9 cellular contexts compared by ENCODE assay signal in genomic region chr4:2251073-2251794, GRCh38. TPM values are rescaled to one million over a fixed set of nuclear protein-coding genes. Genes with fewer than 3 reads are reported as not detected.
DNase-seq lines count a peak whose midpoint lies in the region; FAIRE-seq and TF ChIP-seq lines count a peak whose summit lies in the region.
"Had no signal": no experiment of that assay in that cellular context is flagged by ENCODE, and none has a peak within 500 bp of the region (broad histone marks: within the 10 kb centered on the region; RNA-seq: fewer than 3 reads in every experiment).

No MANE protein-coding gene starts in this region.

- no peak overlapping the region for H2AFZ ChIP-seq in mesenchymal stem cell (ENCODE audit: low read depth, low read length)

- H3K4me3 ChIP-seq in GM06990 (replicated peaks; ENCODE audit: low read depth, low read length) (no peak overlapping the region), spleen (no peak overlapping the region), mesenchymal stem cell (ENCODE audit: insufficient read depth in 1 of 2, low read depth in 1 of 2, low read length in 2 of 2) (no peak overlapping the region)

- H3K9me3 ChIP-seq in spleen (no peaks in the 10 kb centered on the region), mesenchymal stem cell (ENCODE audit: control insufficient read depth, low read length) (no peaks in the 10 kb centered on the region)

- FAIRE-seq in frontal cortex (lab: Jason Lieb, UNC), result no peak

- H2BK12ac ChIP-seq in mesenchymal stem cell (ENCODE audit: low read length in 2 of 2), result no peak overlapping the region

- no peak overlapping the region for H4K8ac ChIP-seq in mesenchymal stem cell (ENCODE audit: low read length)

- H2BK15ac ChIP-seq in mesenchymal stem cell (ENCODE audit: low read depth, poor library complexity, severe bottlenecking), result no peak overlapping the region

- H3K9ac ChIP-seq in mesenchymal stem cell (ENCODE audit: low read length), result no peak overlapping the region

- no peak overlapping the region for H3K4me2 ChIP-seq in mesenchymal stem cell (ENCODE audit: low read length, poor library complexity, severe bottlenecking)

- no peak for TF ChIP-seq POLR2A in spleen (IDR thresholded peaks at IDR 0.05)

- H3K14ac ChIP-seq in mesenchymal stem cell (ENCODE audit: low read length in 2 of 2), result no peak overlapping the region

- WGBS in spleen, 5 donors, result 92 to 96% (median 95%) methylated on average over 17 to 25 of the region's 25 CpGs
- WGBS in mesenchymal stem cell, result 95% methylated on average over 25 of the region's 25 CpGs

- H2BK120ac ChIP-seq in mesenchymal stem cell (ENCODE audit: low read depth, low read length), result no peak overlapping the region

- peaks cover 27% of the 10 kb centered on the region for H3K36me3 ChIP-seq in GM06990 (ENCODE audit: control insufficient read depth, insufficient read depth, low read length)
- peaks cover 0 to 100% (median 70%) of the 10 kb centered on the region in 6 donors for H3K36me3 ChIP-seq in spleen
- peaks cover 61 to 96% of the 10 kb centered on the region in 2 experiments for H3K36me3 ChIP-seq in mesenchymal stem cell (ENCODE audit: control insufficient read depth in 1 of 2, insufficient read depth in 2 of 2, low read depth in 1 of 2, low read length in 2 of 2)

- intact Hi-C loops in spleen (cut with DNase I; ENCODE audit: low total_unique reads), result no loop called here

- no peak overlapping the region for H2BK5ac ChIP-seq in mesenchymal stem cell (ENCODE audit: low read depth, low read length, poor library complexity, severe bottlenecking)

- peak; percentile 6 for DNase-seq in GM06990 (ENCODE audit: extremely low read depth, insufficient read length)
- DNase-seq in HuH-7.5 (ENCODE audit: low spot score), result peak; percentile 12
- peak; percentile 14 to 18 for DNase-seq in frontal cortex (ENCODE audit: low spot score in 2 of 2)
- peak; percentile 69 for DNase-seq in spleen
- no peak for DNase-seq in SW480 (ENCODE audit: low spot score)
- DNase-seq in mesenchymal stem cell, result no peak
- DNase-seq in superior temporal gyrus (ENCODE audit: extremely low spot score), result no peak
- DNase-seq: effector memory CD4-positive, alpha-beta T cell; occipital lobe had no signal

- no peak overlapping the region for H2AK5ac ChIP-seq in mesenchymal stem cell (ENCODE audit: low read length, severe bottlenecking)

- H4K91ac ChIP-seq in mesenchymal stem cell (ENCODE audit: low read length), result no peak overlapping the region

- no peak overlapping the region for H3K18ac ChIP-seq in mesenchymal stem cell (ENCODE audit: low read depth in 1 of 2, low read length in 2 of 2)

- H3K4me1 ChIP-seq in spleen, result peaks cover 11 to 96% (median 59%) of the 10 kb centered on the region in 6 donors
- peaks cover 5% of the 10 kb centered on the region for H3K4me1 ChIP-seq in mesenchymal stem cell (ENCODE audit: control insufficient read depth, insufficient read depth, low read depth, low read length)

- no peak overlapping the region for H3K23ac ChIP-seq in mesenchymal stem cell (ENCODE audit: low read length in 2 of 2)

- H3K79me1 ChIP-seq in mesenchymal stem cell (replicated peaks; ENCODE audit: low read length, poor library complexity, severe bottlenecking), result peaks cover 47% of the 10 kb centered on the region

- H3K27ac ChIP-seq in spleen (peak overlapping the region in 6 of 8 donors; percentile 14 to 90 (median 28)), mesenchymal stem cell (ENCODE audit: low read length, poor library complexity, severe bottlenecking) (no peak overlapping the region)

- no peak overlapping the region for H3K4ac ChIP-seq in mesenchymal stem cell (ENCODE audit: low read depth in 1 of 2, low read length in 2 of 2)

- TF ChIP-seq CTCF in GM06990 (IDR thresholded peaks at IDR 0.05; ENCODE audit: insufficient read depth, low read length, poor library complexity, severe bottlenecking) (no peak), spleen (IDR thresholded peaks at IDR 0.05 in 8 of 11, conservative IDR thresholded peaks at IDR 0.05 in 3 of 11) (no peak)

- H3K27me3 ChIP-seq in GM06990 (replicated peaks; ENCODE audit: control insufficient read depth, insufficient read depth, low read length), result no peaks in the 10 kb centered on the region
- no peaks in the 10 kb centered on the region for H3K27me3 ChIP-seq in spleen (replicated peaks in 1 of 7)
- H3K27me3 ChIP-seq in mesenchymal stem cell (ENCODE audit: control insufficient read depth in 1 of 2, insufficient read depth in 1 of 2, low read length in 2 of 2), result no peaks in the 10 kb centered on the region

RNA-seq across cellular contexts. Expression of gene HAUS3, which starts 9.3 kb away (rescaled TPM):
- total RNA-seq in frontal cortex (42.0 TPM), spleen (10 to 100 TPM; 16.2 to 22.4 (median 19.2) TPM)
- 10 to 100 TPM; 10.3 to 15.0 (median 13.0) TPM for polyA plus RNA-seq in spleen
- polyA plus RNA-seq in mesenchymal stem cell (2013, experiment 1 of 2), result 7.1 TPM
- 7.2 TPM for polyA plus RNA-seq in mesenchymal stem cell (2013, experiment 2 of 2)

RNA-seq across cellular contexts. Expression of gene POLN, which starts 9.3 kb away (rescaled TPM):
- 8.6 TPM for total RNA-seq in frontal cortex
- 1 to 10 TPM; 1.9 to 3.5 (median 2.9) TPM for total RNA-seq in spleen
- 1 to 10 TPM; 1.2 to 1.5 (median 1.5) TPM for polyA plus RNA-seq in spleen
- 1.0 TPM for polyA plus RNA-seq in mesenchymal stem cell (2013, experiment 1 of 2)
- 1.1 TPM for polyA plus RNA-seq in mesenchymal stem cell (2013, experiment 2 of 2)

RNA-seq across cellular contexts. Expression of gene MXD4, which starts 10.7 kb away (rescaled TPM):
- total RNA-seq in frontal cortex, result 17.5 TPM
- 100 to 1,000 TPM in 5 of 7 donors, 10 to 100 TPM in 2; 51.8 to 128 (median 112) TPM for total RNA-seq in spleen
- polyA plus RNA-seq in spleen, result 100 to 1,000 TPM in 1 of 3 donors, 10 to 100 TPM in 2; 36.0 to 103 (median 38.4) TPM
- 61.3 TPM for polyA plus RNA-seq in mesenchymal stem cell (2013, experiment 1 of 2)
- polyA plus RNA-seq in mesenchymal stem cell (2013, experiment 2 of 2), result 61.0 TPM

Comparison
In these comparisons a context has a peak if more than half of its experiments do, and no peak if none do; other contexts are left out.
1. DNase-seq: peak in GM06990 (single experiment), HuH-7.5 (single experiment), frontal cortex (2 of 2) and spleen (single experiment); none in SW480 (single experiment), mesenchymal stem cell (single experiment) and superior temporal gyrus (single experiment).